In the genomic region with DNA sequence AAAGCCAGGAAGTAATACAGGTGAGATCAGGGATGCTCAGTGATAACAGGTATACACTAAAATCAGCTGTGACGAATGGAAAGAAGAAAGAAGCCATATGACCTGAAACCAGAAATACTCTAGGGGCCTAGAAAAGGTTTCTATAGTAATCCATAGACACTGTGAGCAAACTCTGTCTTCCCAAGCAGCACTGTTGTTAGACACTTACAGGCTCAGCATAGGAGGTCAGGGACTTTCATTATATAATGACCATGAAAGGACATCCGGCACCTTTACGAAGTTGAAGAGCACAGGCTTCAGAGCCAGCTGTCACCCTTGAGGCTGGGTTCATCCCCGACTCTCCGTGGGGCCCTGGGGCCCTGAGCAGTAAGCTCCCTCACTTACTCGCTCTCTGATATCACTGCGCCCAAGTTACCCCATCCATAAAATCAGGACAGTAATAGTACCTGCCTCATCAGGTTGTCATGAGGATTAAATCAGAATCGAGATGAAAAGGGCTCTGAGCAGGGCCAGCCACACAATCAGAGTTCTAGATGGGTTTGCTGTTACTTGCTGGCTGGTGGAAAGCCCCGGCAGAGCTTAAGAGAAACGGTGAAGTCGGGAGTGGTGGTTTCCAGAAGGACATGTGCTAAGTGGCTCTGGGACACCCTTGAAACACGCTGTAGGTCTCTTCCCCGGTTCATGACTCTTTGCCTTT, we compare ENCODE assay signal across 14 cellular contexts.
DNase-seq lines count a peak whose midpoint lies in the region; ATAC-seq, FAIRE-seq and TF ChIP-seq lines count a peak whose summit lies in the region.
"Had no signal": no experiment of that assay in that cellular context is flagged by ENCODE, and none has a peak within 500 bp of the region (broad histone marks: within the 10 kb centered on the region; RNA-seq: fewer than 3 reads in every experiment).

No MANE protein-coding gene starts in this region.

- H3K27ac ChIP-seq in GM12878 (ENCODE audit: control insufficient read depth, insufficient read depth) = no peak overlapping the region
- no peak overlapping the region for H3K27ac ChIP-seq in spleen
- H3K27ac ChIP-seq: BLaER1 treated with 17β-estradiol and CSF1 and Interleukin-3, amounts not matched to agents 10 nM and 100 nM; GM23248; HL-60 had no signal

- DNase-seq in GM10266 (ENCODE audit: extremely low spot score) (peak; percentile 23), GM12878 (ENCODE audit: low read depth, low spot score) (peak; percentile 11), spleen (peak; percentile 19), SKM-1 treated with dmso at 0.1 percent for 144 hours (lab: John Stamatoyannopoulos, UW; ENCODE audit: unreplicated experiment) (no peak), NCI-H446 (lab: John Stamatoyannopoulos, UW) (no peak), MV-4-11 (lab: John Stamatoyannopoulos, UW) (no peak)
- DNase-seq: ACHN; CD4-positive, CD25-positive, alpha-beta regulatory T cell; DMS79; GM23248; H7 had no signal

- no peak for TF ChIP-seq EP300 in GM12878 (IDR thresholded peaks at IDR 0.05; ENCODE audit: borderline replicate concordance in 1 of 2, control insufficient read depth in 1 of 2, low read depth in 2 of 2, low read length in 2 of 2)

- TF ChIP-seq POLR2A in GM12878 (IDR thresholded peaks at IDR 0.05; ENCODE audit: low read depth, low read length) (no peak), spleen (IDR thresholded peaks at IDR 0.05) (no peak)

- POLR2A ChIA-PET in GM12878 (lab: Charles Lee) = interaction anchor here (0.7 kb wide), 1 partner anchor 95 kb away, joined by 3 read pairs; no protein-coding TSS in a partner anchor

- no peak for TF ChIP-seq RAD21 in GM12878 (IDR thresholded peaks at IDR 0.05; ENCODE audit: insufficient read depth, low read depth, low read length)

- peak; percentile 84 for ATAC-seq in GM19463 (IDR thresholded peaks at IDR 0.05; ENCODE audit: unreplicated experiment)
- ATAC-seq in GM12878 = peak; percentile 90

- in situ Hi-C loops in GM12878 (cut with MboI) = no loop called here

- RAD21 ChIA-PET in GM12878 (lab: Charles Lee; ENCODE audit: unreplicated experiment) = interaction anchor here (0.5 to 1.4 kb wide), 2 partner anchors 10 to 62 kb away, joined by 3 to 6 read pairs; no protein-coding TSS in a partner anchor

- no peak overlapping the region for H3K4me2 ChIP-seq in GM12878 (ENCODE audit: control insufficient read depth, insufficient read depth)
- H3K4me2 ChIP-seq: BLaER1 treated with 17β-estradiol and CSF1 and Interleukin-3, amounts not matched to agents 10 nM and 100 nM had no signal

- no peak overlapping the region for H3K9ac ChIP-seq in GM12878 (ENCODE audit: control insufficient read depth, insufficient read depth, low read length)
- H3K9ac ChIP-seq: BLaER1 treated with 17β-estradiol and CSF1 and Interleukin-3, amounts not matched to agents 10 nM and 100 nM; GM23248 had no signal

- no TSS peak for BruUV-seq in GM12878 (replicated peaks; lab: Mats Ljungman, UMichigan)

- FAIRE-seq in GM12878 (lab: Jason Lieb, UNC) = no peak

- H2AFZ ChIP-seq in GM12878 (ENCODE audit: control insufficient read depth, low read depth, low read length) = no peak overlapping the region
- H2AFZ ChIP-seq: GM23248 had no signal

- no peaks in the 10 kb centered on the region for H3K79me2 ChIP-seq in GM12878 (ENCODE audit: control insufficient read depth, insufficient read depth, low read length)

- H3K36me3 ChIP-seq in GM12878 (ENCODE audit: control insufficient read depth in 2 of 2, insufficient read depth in 2 of 2, low read length in 1 of 2) (no peaks in the 10 kb centered on the region), spleen (no peaks in the 10 kb centered on the region)
- H3K36me3 ChIP-seq: BLaER1 treated with 17β-estradiol and CSF1 and Interleukin-3, amounts not matched to agents 10 nM and 100 nM had no signal

- CTCF ChIA-PET in GM12878 (lab: Yijun Ruan, JAX) = interaction anchor here (1.0 to 2.1 kb wide), 2 partner anchors 9 to 62 kb away, joined by 3 to 8 read pairs; no protein-coding TSS in a partner anchor

- H3K4me1 ChIP-seq in GM12878 (ENCODE audit: control insufficient read depth, insufficient read depth, low read length) = no peaks in the 10 kb centered on the region
- H3K4me1 ChIP-seq in spleen = no peaks in the 10 kb centered on the region

- TF ChIP-seq CTCF in GM10266 (IDR thresholded peaks at IDR 0.05; ENCODE audit: control insufficient read depth, insufficient read depth, low read depth, missing control alignments) (no peak), GM12878 (IDR thresholded peaks at IDR 0.05 in 2 of 3, conservative IDR thresholded peaks at IDR 0.05 in 1 of 3; ENCODE audit: control insufficient read depth in 2 of 3, extremely low read depth in 1 of 3, insufficient read depth in 1 of 3, low read depth in 3 of 3, low read length in 3 of 3) (no peak), spleen (IDR thresholded peaks at IDR 0.05 in 8 of 11, conservative IDR thresholded peaks at IDR 0.05 in 3 of 11) (no peak)

- SMC1A ChIA-PET in GM12878 (lab: Charles Lee; ENCODE audit: uncharacterized antibody, unreplicated experiment) = interaction anchor here (1.1 kb wide), 1 partner anchor 62 kb away, joined by 5 read pairs; no protein-coding TSS in a partner anchor

- H3K9me3 ChIP-seq in GM12878 (replicated peaks; ENCODE audit: control insufficient read depth, insufficient read depth, low read length) (no peaks in the 10 kb centered on the region), spleen (no peaks in the 10 kb centered on the region)
- H3K9me3 ChIP-seq: BLaER1 treated with 17β-estradiol and CSF1 and Interleukin-3, amounts not matched to agents 10 nM and 100 nM had no signal

- intact Hi-C loops in GM12878 (cut with micrococcal nuclease; ENCODE audit: unreplicated experiment) (no loop called here), spleen (cut with DNase I; ENCODE audit: low total_unique reads) (no loop called here)

- H3K27me3 ChIP-seq in GM12878 (replicated peaks in 1 of 2; ENCODE audit: control insufficient read depth in 2 of 2, insufficient read depth in 2 of 2, low read length in 1 of 2) = no peaks in the 10 kb centered on the region; a peak in 1 of 4 replicates
- no peaks in the 10 kb centered on the region for H3K27me3 ChIP-seq in spleen (replicated peaks in 1 of 7)
- H3K27me3 ChIP-seq: BLaER1 treated with 17β-estradiol and CSF1 and Interleukin-3, amounts not matched to agents 10 nM and 100 nM had no signal

- 35% methylated on average over 13 of the region's 13 CpGs for WGBS in GM12878 (ENCODE audit: insufficient coverage, insufficient replicate concordance, low lambda C conversion rate, missing lambda C conversion rate)
- WGBS in spleen, 5 donors = 71 to 86% (median 74%) methylated on average over 13 of the region's 13 CpGs

- no peaks in the 10 kb centered on the region for H4K20me1 ChIP-seq in GM12878 (ENCODE audit: control insufficient read depth, insufficient read depth)
- H4K20me1 ChIP-seq: BLaER1 treated with 17β-estradiol and CSF1 and Interleukin-3, amounts not matched to agents 10 nM and 100 nM had no signal

- H3K4me3 ChIP-seq in GM12878 = no peak overlapping the region
- no peak overlapping the region for H3K4me3 ChIP-seq in spleen
- H3K4me3 ChIP-seq: BLaER1 treated with 17β-estradiol and CSF1 and Interleukin-3, amounts not matched to agents 10 nM and 100 nM; GM23248 had no signal

TF ChIP-seq in GM12878, 131 proteins besides CTCF, POLR2A, EP300 and RAD21 (continues in another document):
- TF ChIP-seq, protein P1, sequence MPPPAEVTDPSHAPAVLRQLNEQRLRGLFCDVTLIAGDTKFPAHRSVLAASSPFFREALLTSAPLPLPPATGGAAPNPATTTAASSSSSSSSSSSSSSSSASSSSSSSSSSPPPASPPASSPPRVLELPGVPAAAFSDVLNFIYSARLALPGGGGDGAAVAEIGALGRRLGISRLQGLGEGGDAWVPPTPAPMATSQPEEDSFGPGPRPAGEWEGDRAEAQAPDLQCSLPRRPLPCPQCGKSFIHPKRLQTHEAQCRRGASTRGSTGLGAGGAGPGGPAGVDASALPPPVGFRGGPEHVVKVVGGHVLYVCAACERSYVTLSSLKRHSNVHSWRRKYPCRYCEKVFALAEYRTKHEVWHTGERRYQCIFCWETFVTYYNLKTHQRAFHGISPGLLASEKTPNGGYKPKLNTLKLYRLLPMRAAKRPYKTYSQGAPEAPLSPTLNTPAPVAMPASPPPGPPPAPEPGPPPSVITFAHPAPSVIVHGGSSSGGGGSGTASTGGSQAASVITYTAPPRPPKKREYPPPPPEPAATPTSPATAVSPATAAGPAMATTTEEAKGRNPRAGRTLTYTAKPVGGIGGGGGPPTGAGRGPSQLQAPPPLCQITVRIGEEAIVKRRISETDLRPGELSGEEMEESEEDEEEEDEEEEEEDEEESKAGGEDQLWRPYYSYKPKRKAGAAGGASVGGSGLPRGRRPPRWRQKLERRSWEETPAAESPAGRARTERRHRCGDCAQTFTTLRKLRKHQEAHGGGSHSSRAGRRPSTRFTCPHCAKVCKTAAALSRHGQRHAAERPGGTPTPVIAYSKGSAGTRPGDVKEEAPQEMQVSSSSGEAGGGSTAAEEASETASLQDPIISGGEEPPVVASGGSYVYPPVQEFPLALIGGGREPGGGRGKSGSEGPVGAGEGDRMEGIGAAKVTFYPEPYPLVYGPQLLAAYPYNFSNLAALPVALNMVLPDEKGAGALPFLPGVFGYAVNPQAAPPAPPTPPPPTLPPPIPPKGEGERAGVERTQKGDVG (CRISPR knock-in tag; IDR thresholded peaks at IDR 0.05) = no peak
- TF ChIP-seq TARDBP (IDR thresholded peaks at IDR 0.05; ENCODE audit: borderline replicate concordance) = no peak
- no peak for TF ChIP-seq RUNX3 (IDR thresholded peaks at IDR 0.05; ENCODE audit: low read length)
- TF ChIP-seq, protein P2, sequence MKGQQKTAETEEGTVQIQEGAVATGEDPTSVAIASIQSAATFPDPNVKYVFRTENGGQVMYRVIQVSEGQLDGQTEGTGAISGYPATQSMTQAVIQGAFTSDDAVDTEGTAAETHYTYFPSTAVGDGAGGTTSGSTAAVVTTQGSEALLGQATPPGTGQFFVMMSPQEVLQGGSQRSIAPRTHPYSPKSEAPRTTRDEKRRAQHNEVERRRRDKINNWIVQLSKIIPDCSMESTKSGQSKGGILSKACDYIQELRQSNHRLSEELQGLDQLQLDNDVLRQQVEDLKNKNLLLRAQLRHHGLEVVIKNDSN (IDR thresholded peaks at IDR 0.05; ENCODE audit: borderline replicate concordance, extremely low read length, insufficient read depth, low read depth, low read length) = no peak
- no peak for TF ChIP-seq STAT1 (conservative IDR thresholded peaks at IDR 0.05)
- TF ChIP-seq, protein P3, sequence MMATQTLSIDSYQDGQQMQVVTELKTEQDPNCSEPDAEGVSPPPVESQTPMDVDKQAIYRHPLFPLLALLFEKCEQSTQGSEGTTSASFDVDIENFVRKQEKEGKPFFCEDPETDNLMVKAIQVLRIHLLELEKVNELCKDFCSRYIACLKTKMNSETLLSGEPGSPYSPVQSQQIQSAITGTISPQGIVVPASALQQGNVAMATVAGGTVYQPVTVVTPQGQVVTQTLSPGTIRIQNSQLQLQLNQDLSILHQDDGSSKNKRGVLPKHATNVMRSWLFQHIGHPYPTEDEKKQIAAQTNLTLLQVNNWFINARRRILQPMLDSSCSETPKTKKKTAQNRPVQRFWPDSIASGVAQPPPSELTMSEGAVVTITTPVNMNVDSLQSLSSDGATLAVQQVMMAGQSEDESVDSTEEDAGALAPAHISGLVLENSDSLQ (IDR thresholded peaks at IDR 0.05) = 0 out of 2 replicates have a peak, but pooled peaks have one; percentile 18
- TF ChIP-seq PAX8 (IDR thresholded peaks at IDR 0.05) = no peak

Comparison
In these comparisons a context has a peak if more than half of its experiments do, and no peak if none do; other contexts are left out.
1. DNase-seq: peak in GM10266 (single experiment), GM12878 (single experiment) and spleen (single experiment); none in SKM-1 treated with dmso at 0.1 percent for 144 hours (single experiment), NCI-H446 (0 of 2) and MV-4-11 (single experiment).